Comparison of ENCODE assay signal across 8 cellular contexts in genomic region chr4:141307241-141307689, GRCh38.
A peak's percentile ranks its signal among the peaks of the same experiment; 100 is the strongest.
DNase-seq lines count a peak whose midpoint lies in the region; ATAC-seq and TF ChIP-seq lines count a peak whose summit lies in the region.

No MANE protein-coding gene starts in this region.

- H3K36me3 ChIP-seq in colonic mucosa = no peaks in the 10 kb centered on the region
- no peaks in the 10 kb centered on the region for H3K36me3 ChIP-seq in liver (ENCODE audit: control insufficient read depth in 4 of 4, insufficient read depth in 3 of 4, low read depth in 1 of 4, low read length in 3 of 4)

- H3K4me1 Mint-ChIP-seq in activated CD4-positive, alpha-beta T cell treated with anti-CD3 and anti-CD28 coated beads for 36 hours = peaks cover 3% of the 10 kb centered on the region

- H3K9ac ChIP-seq in colonic mucosa (ENCODE audit: low read depth in 2 of 2, low read length in 2 of 2) = no peak overlapping the region
- H3K9ac ChIP-seq in liver (ENCODE audit: low read depth in 1 of 2, low read length in 2 of 2) = no peak overlapping the region

- no peak overlapping the region for H3K27ac Mint-ChIP-seq in activated CD4-positive, alpha-beta T cell treated with anti-CD3 and anti-CD28 coated beads for 36 hours

- no peaks in the 10 kb centered on the region for H3K27me3 ChIP-seq in colonic mucosa
- no peaks in the 10 kb centered on the region for H3K27me3 ChIP-seq in liver (ENCODE audit: control insufficient read depth in 4 of 4, insufficient read depth in 4 of 4, low read length in 3 of 4)

- H3K27ac ChIP-seq in colonic mucosa (no peak overlapping the region), liver (ENCODE audit: low read depth in 1 of 2, low read length in 2 of 2) (no peak overlapping the region)

- intact Hi-C loops in activated CD4-positive, alpha-beta T cell treated with anti-CD3 and anti-CD28 coated beads for 36 hours (cut with DNase I, micrococcal nuclease) = loop anchor here (1.0 to 10.0 kb wide), 3 partner anchors 405 to 1540 kb away; no protein-coding TSS in a partner anchor
- intact Hi-C loops in colonic mucosa (cut with DNase I) = no loop called here

- no peak overlapping the region for H3K4me3 Mint-ChIP-seq in activated CD4-positive, alpha-beta T cell treated with anti-CD3 and anti-CD28 coated beads for 36 hours

- POLR2A ChIA-PET in activated CD4-positive, alpha-beta T cell treated with anti-CD3 and anti-CD28 coated beads for 36 hours (lab: Charles Lee) = no interaction called here

- H3K4me1 ChIP-seq in colonic mucosa = no peaks in the 10 kb centered on the region
- H3K4me1 ChIP-seq in liver (ENCODE audit: control insufficient read depth in 4 of 4, insufficient read depth in 4 of 4, low read length in 3 of 4) = peaks cover 0 to 2% (median 0%) of the 10 kb centered on the region in 4 donors

- TF ChIP-seq CTCF in AG10803 (conservative IDR thresholded peaks at IDR 0.05; ENCODE audit: low read length) = peak; percentile 97
- peak; percentile 73 for TF ChIP-seq CTCF in colonic mucosa (IDR thresholded peaks at IDR 0.05)
- peak; percentile 74 for TF ChIP-seq CTCF in liver (IDR thresholded peaks at IDR 0.05; ENCODE audit: low read depth, low read length, missing input control)

- peaks cover 3% of the 10 kb centered on the region for H3K27me3 Mint-ChIP-seq in activated CD4-positive, alpha-beta T cell treated with anti-CD3 and anti-CD28 coated beads for 36 hours

- DNase-seq in AG10803 (ENCODE audit: low read depth) (peak; percentile 93), NCI-H2196 (lab: John Stamatoyannopoulos, UW; ENCODE audit: unreplicated experiment) (peak; percentile 2), colonic mucosa (peak; percentile 45)
- peak; percentile 86 for DNase-seq in activated CD4-positive, alpha-beta T cell treated with anti-CD3 and anti-CD28 coated beads for 36 hours
- DNase-seq in stimulated activated CD4-positive, alpha-beta T cell treated with anti-CD3 and anti-CD28 coated beads, TNF-alpha, amount 100 ng/mL, for 48 hours (ENCODE audit: low read depth in 3 of 3) = peak; percentile 29 to 62 (median 31)

- H3K9me3 Mint-ChIP-seq in activated CD4-positive, alpha-beta T cell treated with anti-CD3 and anti-CD28 coated beads for 36 hours (ENCODE audit: low read depth) = no peaks in the 10 kb centered on the region

- CTCF ChIA-PET in activated CD4-positive, alpha-beta T cell treated with anti-CD3 and anti-CD28 coated beads for 36 hours (lab: Charles Lee) = interaction anchor here (0.6 to 1.8 kb wide), 8 partner anchors 8 to 967 kb away, joined by 3 to 5 read pairs (median 3); no protein-coding TSS in a partner anchor

- WGBS in liver = 33% methylated on average over 5 of the region's 5 CpGs

- H3K4me3 ChIP-seq in AG10803 (ENCODE audit: low read length) (no peak overlapping the region), colonic mucosa (no peak overlapping the region), liver (ENCODE audit: low read depth in 1 of 3, low read length in 3 of 3) (no peak overlapping the region)

- TF ChIP-seq RAD21 in liver (IDR thresholded peaks at IDR 0.05) = peak; percentile 87 to 93

- H3K9me3 ChIP-seq in colonic mucosa (no peaks in the 10 kb centered on the region), liver (ENCODE audit: control insufficient read depth in 4 of 4, low read length in 3 of 4) (no peaks in the 10 kb centered on the region)

- ATAC-seq in GM18867 (IDR thresholded peaks at IDR 0.05; ENCODE audit: unreplicated experiment) = peak; percentile 100
- ATAC-seq in HG03064 (IDR thresholded peaks at IDR 0.05; ENCODE audit: low read depth, unreplicated experiment) = peak; percentile 100
- peak; percentile 91 for ATAC-seq in activated CD4-positive, alpha-beta T cell treated with anti-CD3 and anti-CD28 coated beads for 36 hours

- H3K36me3 Mint-ChIP-seq in activated CD4-positive, alpha-beta T cell treated with anti-CD3 and anti-CD28 coated beads for 36 hours (ENCODE audit: low read depth) = no peaks in the 10 kb centered on the region

TF ChIP-seq in liver, 16 proteins besides CTCF, POLR2A, EP300 and RAD21:
- TF ChIP-seq ZBTB33 (IDR thresholded peaks at IDR 0.05) = no peak
- no peak for TF ChIP-seq GABPA (IDR thresholded peaks at IDR 0.05 in 1 of 2, conservative IDR thresholded peaks at IDR 0.05 in 1 of 2)
- no peak for TF ChIP-seq SP1 (IDR thresholded peaks at IDR 0.05)
- TF ChIP-seq NR2F2 (IDR thresholded peaks at IDR 0.05) = no peak

Comparison
In these comparisons a context has a peak if more than half of its experiments do, and no peak if none do; other contexts are left out.
1. DNase-seq: peak in every context shown above with its lines; median percentile 93 in AG10803; 86 in activated CD4-positive, alpha-beta T cell treated with anti-CD3 and anti-CD28 coated beads for 36 hours; 45 in colonic mucosa; 31 in stimulated activated CD4-positive, alpha-beta T cell treated with anti-CD3 and anti-CD28 coated beads, TNF-alpha, amount 100 ng/mL, for 48 hours; 2 in NCI-H2196.